In genomic region chr22:45019861-45020655, GRCh38 we compare ENCODE assay signal across 24 cellular contexts. TPM values are rescaled to one million over a fixed set of nuclear protein-coding genes. Genes with fewer than 3 reads are reported as not detected.
"Had no signal": no experiment of that assay in that cellular context is flagged by ENCODE, and none has a peak within 500 bp of the region (broad histone marks: within the 10 kb centered on the region; RNA-seq: fewer than 3 reads in every experiment).

No MANE protein-coding gene starts in this region.

- H3K4me3 ChIP-seq: colonic mucosa, dorsolateral prefrontal cortex, esophagus squamous epithelium, gastroesophageal sphincter, thyroid gland had no signal

- H3K27ac ChIP-seq: colonic mucosa, dorsolateral prefrontal cortex, esophagus squamous epithelium, gastroesophageal sphincter, parathyroid adenoma, thyroid gland had no signal

- ATAC-seq: activated T-cell treated with anti-CD3 and anti-CD28 coated beads, Interleukin-2, amount 50 U/mL, for 4 hours; effector memory CD8-positive, alpha-beta T cell; gastroesophageal sphincter; left colon; right cardiac atrium had no signal

- H3K4me1 ChIP-seq: colonic mucosa, esophagus squamous epithelium, gastroesophageal sphincter, parathyroid adenoma, thyroid gland had no signal

- DNase-seq: activated CD4-positive, alpha-beta T cell treated with anti-CD3 and anti-CD28 coated beads for 4 hours; activated CD4-positive, alpha-beta T cell treated with anti-CD3 and anti-CD28 coated beads, Interleukin-2, amount 50 U/mL, for 48 hours; activated CD4-positive, CD25-positive, alpha-beta regulatory T cell; activated CD8-positive, alpha-beta memory T cell treated with anti-CD3 and anti-CD28 coated beads, Interleukin-2, amount 50 U/mL, for 48 hours; activated naive CD4-positive, alpha-beta T cell treated with Interleukin-2 at 50 U/mL for 16 hours; activated naive CD8-positive, alpha-beta T cell treated with anti-CD3 and anti-CD28 coated beads for 36 hours; activated T-cell treated with anti-CD3 and anti-CD28 coated beads, Interleukin-2, amount 50 U/mL, for 4 hours; amniotic stem cell; colonic mucosa; dorsolateral prefrontal cortex; effector memory CD8-positive, alpha-beta T cell; esophagus squamous epithelium; head of caudate nucleus; hypothalamus; left colon; right cardiac atrium; stimulated activated CD4-positive, alpha-beta T cell treated with anti-CD3 and anti-CD28 coated beads, Interleukin-4, amount 100 ng/mL, for 24 hours; substantia nigra; thyroid gland had no signal

- H3K27me3 ChIP-seq: colonic mucosa, thyroid gland had no signal

- H3K79me2 ChIP-seq: parathyroid adenoma had no signal

- H2AFZ ChIP-seq: parathyroid adenoma had no signal

- H3K36me3 ChIP-seq: colonic mucosa, esophagus squamous epithelium, gastroesophageal sphincter, thyroid gland had no signal

- H3K9me3 ChIP-seq: colonic mucosa, esophagus squamous epithelium, gastroesophageal sphincter, thyroid gland had no signal

RNA-seq across cellular contexts. Expression of gene PHF21B, which starts 10.3 kb away (rescaled TPM):
- total RNA-seq: bronchial epithelial cell, colonic mucosa, mononuclear cell, pulmonary artery endothelial cell had no signal
